Comparison of ENCODE assay signal across 31 cellular contexts in the genomic region with DNA sequence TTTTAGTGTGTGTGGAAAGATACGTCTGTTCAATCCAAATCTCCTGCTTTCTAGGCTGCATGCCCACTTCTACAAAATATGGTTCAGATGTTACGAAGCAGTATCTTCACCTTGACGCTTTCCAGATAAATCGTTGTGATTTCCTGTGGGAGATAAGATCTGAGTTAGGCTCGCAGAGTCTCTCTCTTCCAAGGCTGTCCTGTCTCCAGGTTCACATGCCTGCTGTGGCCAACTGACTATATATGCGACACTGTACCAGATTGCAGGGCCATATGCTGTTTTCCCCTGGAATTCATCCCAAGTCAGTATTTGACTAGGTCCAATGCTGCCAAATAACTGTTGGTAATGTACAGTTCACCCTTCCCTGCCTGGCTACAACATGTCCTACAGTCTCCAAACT. TPM values are rescaled to one million over a fixed set of nuclear protein-coding genes. Genes with fewer than 3 reads are reported as not detected.
DNase-seq lines count a peak whose midpoint lies in the region; TF ChIP-seq lines count a peak whose summit lies in the region.
"Had no signal": no experiment of that assay in that cellular context is flagged by ENCODE, and none has a peak within 500 bp of the region (broad histone marks: within the 10 kb centered on the region; RNA-seq: fewer than 3 reads in every experiment).

No MANE protein-coding gene starts in this region.

- peak; percentile 4 to 27 for DNase-seq in NCI-H2081 (lab: John Stamatoyannopoulos, UW)
- DNase-seq in NCI-H2081 treated with DMSO at 0.1 percent for 48 hours (lab: John Stamatoyannopoulos, UW): no peak
- peak in 6 of 7 donors; percentile 30 to 60 (median 46) for DNase-seq in adrenal gland
- peak; percentile 39 for DNase-seq in mesendoderm
- DNase-seq in stimulated activated CD4-positive, alpha-beta T cell treated with anti-CD3 and anti-CD28 coated beads, Interleukin-4, amount 100 ng/mL, for 4 hours: no peak
- no peak for DNase-seq in neural progenitor cell (ENCODE audit: low spot score)
- DNase-seq in immature natural killer cell: no peak
- DNase-seq: activated CD8-positive, alpha-beta T cell treated with anti-CD3 and anti-CD28 coated beads, Interleukin-2, amount 10 ng/mL, durations not matched to agents 7 days and 5 days; aorta; CD4-positive, alpha-beta T cell; glutamatergic neuron; Kasumi-1; kidney; NCI-H146; NCI-H69; nephron progenitor cell; posterior cingulate gyrus; stimulated activated CD4-positive, alpha-beta T cell treated with anti-CD3 and anti-CD28 coated beads, Interleukin-4, amount 100 ng/mL, for 24 hours; stimulated activated naive CD4-positive, alpha-beta T cell; T-helper 17 cell; testis had no signal

- H2AK5ac ChIP-seq in mesendoderm (ENCODE audit: low read length): no peak overlapping the region

- no peak overlapping the region for H2BK120ac ChIP-seq in mesendoderm (ENCODE audit: low read depth, low read length)

- peaks cover 4% of the 10 kb centered on the region for H3K27me3 Mint-ChIP-seq in neural progenitor cell (ENCODE audit: insufficient read depth, low read depth)
- H3K27me3 Mint-ChIP-seq in immature natural killer cell (ENCODE audit: low read depth in 3 of 3): peaks cover 0 to 4% (median 3%) of the 10 kb centered on the region in 3 donors

- no peaks in the 10 kb centered on the region for H4K20me1 ChIP-seq in neural progenitor cell (ENCODE audit: low read depth)

- H3K18ac ChIP-seq in mesendoderm (ENCODE audit: low read length): no peak overlapping the region

- H3K79me1 ChIP-seq in mesendoderm (ENCODE audit: low read length): no peaks in the 10 kb centered on the region

- H3K9me3 Mint-ChIP-seq in neural progenitor cell (no peaks in the 10 kb centered on the region), immature natural killer cell (no peaks in the 10 kb centered on the region)
- H3K9me3 Mint-ChIP-seq: activated naive CD4-positive, alpha-beta T cell treated with anti-CD3 and anti-CD28 coated beads, Interleukin-2, amount 50 U/mL, for 72 hours; activated T-helper 2 cell treated with anti-CD3 and anti-CD28 coated beads, Interferon-gamma antibody, Interleukin-2, Interleukin-4, amounts not matched to agents 10 μg/mL and 5 μg/mL and 100 μg/mL, durations not matched to agents 14 hours and 24 hours and 36 hours; central memory CD8-positive, alpha-beta T cell had no signal

- no peak overlapping the region for H4K5ac ChIP-seq in mesendoderm (ENCODE audit: low read length)

- H3K36me3 Mint-ChIP-seq in neural progenitor cell (peaks cover 2% of the 10 kb centered on the region), immature natural killer cell (no peaks in the 10 kb centered on the region)
- H3K36me3 Mint-ChIP-seq: activated naive CD4-positive, alpha-beta T cell treated with anti-CD3 and anti-CD28 coated beads, Interleukin-2, amount 50 U/mL, for 72 hours had no signal

- no peak overlapping the region for H2BK5ac ChIP-seq in mesendoderm (ENCODE audit: low read length)

- TF ChIP-seq CTCF in adrenal gland (IDR thresholded peaks at IDR 0.05): no peak
- TF ChIP-seq CTCF in neural progenitor cell (IDR thresholded peaks at IDR 0.05): no peak

- H3K4ac ChIP-seq in mesendoderm (ENCODE audit: low read depth, low read length): no peak overlapping the region

- H3K9ac ChIP-seq in mesendoderm (ENCODE audit: low read length) (no peak overlapping the region), stomach smooth muscle (ENCODE audit: low read length in 2 of 2) (no peak overlapping the region), neural progenitor cell (no peak overlapping the region)

- no peak overlapping the region for H4K8ac ChIP-seq in mesendoderm (ENCODE audit: low read depth, low read length)

- H3K9me3 ChIP-seq in adrenal gland (replicated peaks in 1 of 3) (no peaks in the 10 kb centered on the region), stomach smooth muscle (ENCODE audit: control insufficient read depth in 2 of 2, low read length in 2 of 2) (no peaks in the 10 kb centered on the region), neural progenitor cell (ENCODE audit: low read depth) (no peaks in the 10 kb centered on the region)
- H3K9me3 ChIP-seq: testis had no signal

- no peak overlapping the region for H2AFZ ChIP-seq in neural progenitor cell (replicated peaks)

- H3K4me2 ChIP-seq in mesendoderm (ENCODE audit: low read length) (no peak overlapping the region), neural progenitor cell (no peak overlapping the region)

- H3K4me3 Mint-ChIP-seq in neural progenitor cell: no peak overlapping the region
- no peak overlapping the region for H3K4me3 Mint-ChIP-seq in immature natural killer cell
- H3K4me3 Mint-ChIP-seq: activated CD8-positive, alpha-beta T cell treated with anti-CD3 and anti-CD28 coated beads, Interleukin-2, amount 10 ng/mL, durations not matched to agents 7 days and 5 days; CD4-positive, alpha-beta T cell; central memory CD8-positive, alpha-beta T cell; nephron progenitor cell; T-helper 17 cell had no signal

- WGBS in adrenal gland, 4 donors: 30 to 44% (median 31%) methylated on average over 6 of the region's 6 CpGs
- no CpG with 5 or more reads among the region's 6 CpGs for WGBS in mesendoderm (ENCODE audit: extremely low coverage, insufficient coverage, low lambda C conversion rate)

- intact Hi-C loops in adrenal gland (cut with DNase I): no loop called here

- no peak overlapping the region for H3K4me3 ChIP-seq in adrenal gland
- H3K4me3 ChIP-seq in mesendoderm (ENCODE audit: low read length): no peak overlapping the region
- H3K4me3 ChIP-seq in stomach smooth muscle (ENCODE audit: low read length in 2 of 2): no peak overlapping the region
- H3K4me3 ChIP-seq in neural progenitor cell: no peak overlapping the region
- H3K4me3 ChIP-seq: testis had no signal

- peaks cover 18% of the 10 kb centered on the region for H3K4me1 Mint-ChIP-seq in neural progenitor cell
- peaks cover 0 to 2% of the 10 kb centered on the region in 2 donors for H3K4me1 Mint-ChIP-seq in immature natural killer cell
- H3K4me1 Mint-ChIP-seq: central memory CD8-positive, alpha-beta T cell; T-helper 17 cell had no signal

- TF ChIP-seq POLR2A in adrenal gland (IDR thresholded peaks at IDR 0.05): no peak

- H3F3A ChIP-seq in neural progenitor cell (ENCODE audit: low read depth): no peaks in the 10 kb centered on the region

- no peaks in the 10 kb centered on the region for H3K36me3 ChIP-seq in adrenal gland (replicated peaks in 1 of 2)
- H3K36me3 ChIP-seq in mesendoderm (ENCODE audit: control insufficient read depth, insufficient read depth, low read length): no peaks in the 10 kb centered on the region
- H3K36me3 ChIP-seq in stomach smooth muscle (ENCODE audit: control insufficient read depth in 2 of 2, insufficient read depth in 2 of 2, low read length in 2 of 2): peaks cover 9 to 18% of the 10 kb centered on the region in 2 donors
- H3K36me3 ChIP-seq in neural progenitor cell: no peaks in the 10 kb centered on the region

- H3K79me2 ChIP-seq in mesendoderm (ENCODE audit: control insufficient read depth, insufficient read depth, low read length) (no peaks in the 10 kb centered on the region), neural progenitor cell (ENCODE audit: low read depth) (no peaks in the 10 kb centered on the region)

- H3K4me1 ChIP-seq in adrenal gland (replicated peaks in 1 of 2) (peaks cover 5 to 32% of the 10 kb centered on the region in 2 donors), mesendoderm (ENCODE audit: control insufficient read depth, low read depth, low read length) (no peaks in the 10 kb centered on the region), stomach smooth muscle (ENCODE audit: control insufficient read depth, insufficient read depth, low read length) (peaks cover 28% of the 10 kb centered on the region), neural progenitor cell (no peaks in the 10 kb centered on the region)
- H3K4me1 ChIP-seq: testis had no signal

- H3K23ac ChIP-seq in mesendoderm (ENCODE audit: low read length): no peak overlapping the region

- no peak overlapping the region for H2BK15ac ChIP-seq in mesendoderm (replicated peaks; ENCODE audit: low read depth)

- H3K27ac Mint-ChIP-seq in neural progenitor cell (no peak overlapping the region), immature natural killer cell (no peak overlapping the region)
- H3K27ac Mint-ChIP-seq: activated CD8-positive, alpha-beta T cell treated with anti-CD3 and anti-CD28 coated beads, Interleukin-2, amount 10 ng/mL, durations not matched to agents 7 days and 5 days; activated naive CD4-positive, alpha-beta T cell treated with anti-CD3 and anti-CD28 coated beads, Interleukin-2, amount 50 U/mL, for 72 hours; activated T-helper 2 cell treated with anti-CD3 and anti-CD28 coated beads, Interferon-gamma antibody, Interleukin-2, Interleukin-4, amounts not matched to agents 10 μg/mL and 5 μg/mL and 100 μg/mL, durations not matched to agents 14 hours and 24 hours and 36 hours; CD4-positive, alpha-beta T cell; nephron progenitor cell; T-helper 17 cell had no signal

- H3K27ac ChIP-seq in adrenal gland: peak overlapping the region in 2 of 5 donors; percentile 41 to 68
- H3K27ac ChIP-seq in mesendoderm (ENCODE audit: low read depth, low read length): no peak overlapping the region
- H3K27ac ChIP-seq in stomach smooth muscle (ENCODE audit: low read length): peak overlapping the region; percentile 70
- H3K27ac ChIP-seq in neural progenitor cell: no peak overlapping the region
- H3K27ac ChIP-seq: 22Rv1, testis had no signal

- H3K56ac ChIP-seq in mesendoderm (ENCODE audit: low read length): no peak overlapping the region

- H3K27me3 ChIP-seq in adrenal gland (no peaks in the 10 kb centered on the region), mesendoderm (ENCODE audit: insufficient read depth, low read length, poor library complexity) (peaks cover 2% of the 10 kb centered on the region), stomach smooth muscle (ENCODE audit: control insufficient read depth in 1 of 2, insufficient read depth in 2 of 2, low read length in 2 of 2) (no peaks in the 10 kb centered on the region), neural progenitor cell (peaks cover 100% of the 10 kb centered on the region)
- H3K27me3 ChIP-seq: testis had no signal

RNA-seq across cellular contexts. Expression of gene TMEM252, which starts 47.9 kb away (rescaled TPM):
- total RNA-seq in adrenal gland: not detected
- polyA plus RNA-seq in adrenal gland: not detected
- not detected for polyA plus RNA-seq in mesendoderm (2013, experiment 1 of 2)
- polyA plus RNA-seq in mesendoderm (2013, experiment 2 of 2): not detected
- total RNA-seq in neural progenitor cell (ENCODE audit: low replicate concordance): not detected in 2 replicates
- not detected for polyA plus RNA-seq in immature natural killer cell
- total RNA-seq: activated CD8-positive, alpha-beta T cell treated with anti-CD3 and anti-CD28 coated beads, Interleukin-2, amount 10 ng/mL, durations not matched to agents 7 days and 5 days; activated naive CD4-positive, alpha-beta T cell treated with anti-CD3 and anti-CD28 coated beads, Interleukin-2, amount 50 U/mL, for 72 hours; activated T-helper 2 cell treated with anti-CD3 and anti-CD28 coated beads, Interferon-gamma antibody, Interleukin-2, Interleukin-4, amounts not matched to agents 10 μg/mL and 5 μg/mL and 100 μg/mL, durations not matched to agents 14 hours and 24 hours and 36 hours; aorta; CD4-positive, alpha-beta T cell; endothelial cell of umbilical vein; HepG2; lower leg skin; mononuclear cell; sciatic nerve; T-helper 17 cell; testis had no signal
- polyA plus RNA-seq: endothelial cell of umbilical vein, HepG2 had no signal

Comparison
In these comparisons a context has a peak if more than half of its experiments do, and no peak if none do; other contexts are left out.
1. DNase-seq: peak in NCI-H2081 (2 of 2), adrenal gland (6 of 7) and mesendoderm (single experiment); none in NCI-H2081 treated with DMSO at 0.1 percent for 48 hours (single experiment), stimulated activated CD4-positive, alpha-beta T cell treated with anti-CD3 and anti-CD28 coated beads, Interleukin-4, amount 100 ng/mL, for 4 hours (0 of 2), neural progenitor cell (single experiment) and immature natural killer cell (0 of 3).